In the genomic region with DNA sequence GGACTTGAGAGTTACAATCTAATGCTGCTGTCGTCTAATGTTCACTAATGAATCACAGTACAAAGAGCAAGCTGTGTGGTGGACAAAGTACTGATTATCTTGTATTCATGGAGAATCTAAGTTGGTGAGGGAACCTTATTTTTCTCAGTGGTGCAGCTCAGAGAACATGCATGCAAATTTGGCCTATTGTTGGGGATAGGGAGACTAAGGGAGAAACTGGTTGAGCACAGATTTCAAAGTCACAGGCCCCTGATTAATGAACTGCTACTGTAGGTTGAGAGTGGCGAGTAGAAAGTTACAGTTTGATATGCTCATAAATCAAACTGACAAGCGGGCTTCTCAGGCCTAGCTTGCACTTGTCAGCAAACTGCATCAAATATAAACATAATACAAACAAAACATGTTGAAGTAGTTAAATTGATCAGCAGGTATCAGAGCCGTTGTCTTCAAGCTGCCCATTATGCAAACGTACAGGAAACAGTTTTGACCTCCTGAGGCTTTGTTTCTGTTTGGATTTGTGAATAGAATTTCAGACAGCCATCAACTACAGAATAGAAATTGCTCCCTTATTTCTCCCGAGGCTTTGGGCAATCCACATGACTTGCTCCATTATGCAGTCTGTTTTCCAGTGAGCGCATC, we compare ENCODE assay signal across 19 cellular contexts.
DNase-seq lines count a peak whose midpoint lies in the region; ATAC-seq and TF ChIP-seq lines count a peak whose summit lies in the region.
"Had no signal": no experiment of that assay in that cellular context is flagged by ENCODE, and none has a peak within 500 bp of the region (broad histone marks: within the 10 kb centered on the region; RNA-seq: fewer than 3 reads in every experiment).

No MANE protein-coding gene starts in this region.

- H3K9me2 ChIP-seq in neural cell (ENCODE audit: insufficient read depth, low read length), result no peaks in the 10 kb centered on the region

- peaks cover 5% of the 10 kb centered on the region for H3F3A ChIP-seq in neural cell (ENCODE audit: insufficient read depth, low read length, poor library complexity, severe bottlenecking)

- peak; percentile 30 for DNase-seq in GM06990 (ENCODE audit: extremely low read depth, insufficient read length)
- peak; percentile 20 for DNase-seq in astrocyte of the hippocampus (ENCODE audit: low read depth, low spot score)
- no peak for DNase-seq in DMS 273 treated with DMSO at 0.1 percent for 48 hours (lab: John Stamatoyannopoulos, UW)
- DNase-seq in HUDEP-2 (lab: John Stamatoyannopoulos, UW; ENCODE audit: unreplicated experiment in 76 of 76), result no peak
- DNase-seq: activated naive CD4-positive, alpha-beta T cell treated with anti-CD3 and anti-CD28 coated beads for 36 hours; DMS53; effector CD8-positive, alpha-beta T cell; foreskin fibroblast; mucosa of descending colon; OCI-M1; psoas muscle; SW 1271; upper lobe of right lung; WERI-Rb-1 had no signal

- H2AFZ ChIP-seq in neural cell (ENCODE audit: low read depth, low read length), result no peak overlapping the region

- peaks cover 29% of the 10 kb centered on the region for H3K4me1 ChIP-seq in HUES64 (ENCODE audit: insufficient read depth, low read length)
- H3K4me1 ChIP-seq: breast epithelium, psoas muscle, upper lobe of right lung had no signal

- WGBS in HUES64, result 57% methylated on average over 7 of the region's 7 CpGs

- ATAC-seq in GM18505 (IDR thresholded peaks at IDR 0.05; ENCODE audit: unreplicated experiment), result no peak
- no peak for ATAC-seq in GM19455 (IDR thresholded peaks at IDR 0.05; ENCODE audit: unreplicated experiment)
- ATAC-seq: mucosa of descending colon, psoas muscle, upper lobe of right lung had no signal

- TF ChIP-seq CTCF in GM06990 (IDR thresholded peaks at IDR 0.05; ENCODE audit: insufficient read depth, low read length, poor library complexity, severe bottlenecking), result no peak
- no peak for TF ChIP-seq CTCF in neural cell (IDR thresholded peaks at IDR 0.05; ENCODE audit: poor library complexity, severe bottlenecking)

- no peaks in the 10 kb centered on the region for H3K27me3 ChIP-seq in GM06990 (replicated peaks; ENCODE audit: control insufficient read depth, insufficient read depth, low read length)
- H3K27me3 ChIP-seq in HUES64 (ENCODE audit: insufficient read depth, low read length), result no peaks in the 10 kb centered on the region
- no peaks in the 10 kb centered on the region for H3K27me3 ChIP-seq in neural cell (ENCODE audit: insufficient read depth, low read depth, low read length)
- H3K27me3 ChIP-seq: breast epithelium, upper lobe of right lung had no signal

- H3K36me3 ChIP-seq in GM06990 (ENCODE audit: control insufficient read depth, insufficient read depth, low read length) (no peaks in the 10 kb centered on the region), HUES64 (ENCODE audit: insufficient read depth, low read length) (no peaks in the 10 kb centered on the region), neural cell (ENCODE audit: insufficient read depth, low read length) (no peaks in the 10 kb centered on the region)
- H3K36me3 ChIP-seq: breast epithelium, upper lobe of right lung had no signal

- TF ChIP-seq POLR2A in GM18505 (IDR thresholded peaks at IDR 0.05; ENCODE audit: borderline replicate concordance, extremely low read depth, insufficient read depth, insufficient read length), result no peak

- no peak for TF ChIP-seq EP300 in neural cell (conservative IDR thresholded peaks at IDR 0.05; ENCODE audit: poor library complexity, severe bottlenecking)

- TF ChIP-seq RAD21 in neural cell (conservative IDR thresholded peaks at IDR 0.05), result no peak

- H3K4me3 ChIP-seq in GM06990 (replicated peaks; ENCODE audit: low read depth, low read length) (no peak overlapping the region), HUES64 (ENCODE audit: low read length) (no peak overlapping the region), neural cell (ENCODE audit: low read length) (no peak overlapping the region)
- H3K4me3 ChIP-seq: breast epithelium, mucosa of descending colon, psoas muscle, upper lobe of right lung had no signal

- no peaks in the 10 kb centered on the region for H4K20me1 ChIP-seq in neural cell (ENCODE audit: insufficient read depth)

- H3K79me2 ChIP-seq in neural cell (replicated peaks; ENCODE audit: insufficient read depth, low read length), result no peaks in the 10 kb centered on the region

- H3K27ac ChIP-seq in HUES64 (ENCODE audit: low read depth, low read length) (peak overlapping the region; percentile 2; the same call in 1 of the 2 replicates), neural cell (ENCODE audit: low read length) (peak overlapping the region; percentile 13)
- H3K27ac ChIP-seq: breast epithelium, psoas muscle, upper lobe of right lung, WERI-Rb-1 had no signal

- no peaks in the 10 kb centered on the region for H3K9me3 ChIP-seq in HUES64 (ENCODE audit: insufficient read depth, low read depth, low read length)
- H3K9me3 ChIP-seq in neural cell (ENCODE audit: low read length), result no peaks in the 10 kb centered on the region
- H3K9me3 ChIP-seq: breast epithelium, mucosa of descending colon, psoas muscle, upper lobe of right lung had no signal

- H3K9ac ChIP-seq in HUES64 (ENCODE audit: low read depth, low read length) (0 out of 2 replicates have a peak overlapping the region, but pooled peaks have one; percentile 1), neural cell (ENCODE audit: low read length) (no peak overlapping the region)

- H3K4me2 ChIP-seq in neural cell (ENCODE audit: low read length), result no peak overlapping the region

TF ChIP-seq in neural cell, 6 proteins besides CTCF, POLR2A, EP300 and RAD21:
- no peak for TF ChIP-seq POLR2AphosphoS5 (IDR thresholded peaks at IDR 0.05)
- TF ChIP-seq TAF1 (IDR thresholded peaks at IDR 0.05; ENCODE audit: low read depth), result no peak
- TF ChIP-seq, protein P1, sequence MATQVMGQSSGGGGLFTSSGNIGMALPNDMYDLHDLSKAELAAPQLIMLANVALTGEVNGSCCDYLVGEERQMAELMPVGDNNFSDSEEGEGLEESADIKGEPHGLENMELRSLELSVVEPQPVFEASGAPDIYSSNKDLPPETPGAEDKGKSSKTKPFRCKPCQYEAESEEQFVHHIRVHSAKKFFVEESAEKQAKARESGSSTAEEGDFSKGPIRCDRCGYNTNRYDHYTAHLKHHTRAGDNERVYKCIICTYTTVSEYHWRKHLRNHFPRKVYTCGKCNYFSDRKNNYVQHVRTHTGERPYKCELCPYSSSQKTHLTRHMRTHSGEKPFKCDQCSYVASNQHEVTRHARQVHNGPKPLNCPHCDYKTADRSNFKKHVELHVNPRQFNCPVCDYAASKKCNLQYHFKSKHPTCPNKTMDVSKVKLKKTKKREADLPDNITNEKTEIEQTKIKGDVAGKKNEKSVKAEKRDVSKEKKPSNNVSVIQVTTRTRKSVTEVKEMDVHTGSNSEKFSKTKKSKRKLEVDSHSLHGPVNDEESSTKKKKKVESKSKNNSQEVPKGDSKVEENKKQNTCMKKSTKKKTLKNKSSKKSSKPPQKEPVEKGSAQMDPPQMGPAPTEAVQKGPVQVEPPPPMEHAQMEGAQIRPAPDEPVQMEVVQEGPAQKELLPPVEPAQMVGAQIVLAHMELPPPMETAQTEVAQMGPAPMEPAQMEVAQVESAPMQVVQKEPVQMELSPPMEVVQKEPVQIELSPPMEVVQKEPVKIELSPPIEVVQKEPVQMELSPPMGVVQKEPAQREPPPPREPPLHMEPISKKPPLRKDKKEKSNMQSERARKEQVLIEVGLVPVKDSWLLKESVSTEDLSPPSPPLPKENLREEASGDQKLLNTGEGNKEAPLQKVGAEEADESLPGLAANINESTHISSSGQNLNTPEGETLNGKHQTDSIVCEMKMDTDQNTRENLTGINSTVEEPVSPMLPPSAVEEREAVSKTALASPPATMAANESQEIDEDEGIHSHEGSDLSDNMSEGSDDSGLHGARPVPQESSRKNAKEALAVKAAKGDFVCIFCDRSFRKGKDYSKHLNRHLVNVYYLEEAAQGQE (IDR thresholded peaks at IDR 0.05; ENCODE audit: borderline replicate concordance), result no peak
- no peak for TF ChIP-seq EZH2 (IDR thresholded peaks at IDR 0.05; ENCODE audit: borderline replicate concordance, insufficient read depth, low read length, poor library complexity, severe bottlenecking)
- TF ChIP-seq SMC3 (conservative IDR thresholded peaks at IDR 0.05; ENCODE audit: poor library complexity), result no peak
- no peak for TF ChIP-seq MXI1 (conservative IDR thresholded peaks at IDR 0.05; ENCODE audit: poor library complexity, severe bottlenecking)

Comparison
In these comparisons a context has a peak if more than half of its experiments do, and no peak if none do; other contexts are left out.
1. DNase-seq: peak in GM06990 (single experiment) and astrocyte of the hippocampus (single experiment); none in DMS 273 treated with DMSO at 0.1 percent for 48 hours (single experiment) and HUDEP-2 (0 of 76).